In the genomic region with DNA sequence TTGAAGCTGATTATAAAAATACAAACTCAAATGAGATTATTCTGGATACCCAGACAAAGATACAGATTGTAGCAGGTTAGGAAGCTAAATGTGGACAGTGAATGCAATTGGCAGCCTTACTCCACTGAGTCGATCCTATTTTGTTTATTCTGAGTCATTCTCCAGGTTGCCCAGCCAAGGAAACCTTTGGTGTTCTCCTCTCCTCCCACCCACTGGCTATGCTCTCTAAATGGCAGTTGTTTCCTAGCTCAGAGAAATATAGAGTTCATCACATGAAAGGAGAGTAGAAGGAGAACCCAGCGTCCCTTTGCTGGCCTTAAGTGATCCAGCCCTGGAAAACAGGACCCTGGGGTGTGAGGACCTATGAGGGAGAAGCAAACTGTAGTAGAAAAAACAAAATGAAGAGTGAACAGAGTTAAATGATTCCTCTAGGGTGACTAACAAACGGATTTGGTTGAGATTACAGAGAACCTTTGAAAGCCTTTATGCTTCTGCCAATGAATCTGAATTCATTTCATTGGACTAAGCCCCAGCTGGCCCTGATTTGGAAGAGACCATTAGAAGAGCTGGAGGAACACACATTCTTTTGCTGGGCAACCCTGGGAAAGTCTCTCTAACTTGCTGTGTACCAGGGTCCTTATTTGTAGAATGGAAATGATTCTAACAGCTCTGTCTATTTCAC, we compare ENCODE assay signal across 21 cellular contexts.
DNase-seq lines count a peak whose midpoint lies in the region; ATAC-seq, FAIRE-seq and TF ChIP-seq lines count a peak whose summit lies in the region.
"Had no signal": no experiment of that assay in that cellular context is flagged by ENCODE, and none has a peak within 500 bp of the region (broad histone marks: within the 10 kb centered on the region; RNA-seq: fewer than 3 reads in every experiment).

No MANE protein-coding gene starts in this region.

- H3K4me3 ChIP-seq in MG63: no peak overlapping the region
- H3K4me3 ChIP-seq: adrenal gland, uterus had no signal

- peak; percentile 19 for DNase-seq in ACHN
- peak; percentile 61 for DNase-seq in MG63
- peak; percentile 49 for DNase-seq in midbrain (lab: John Stamatoyannopoulos, UW)
- DNase-seq in HTR-8/SVneo (ENCODE audit: insufficient read length, low spot score): no peak
- DNase-seq in GM03348 (ENCODE audit: low spot score): no peak
- no peak for DNase-seq in GM12891 (ENCODE audit: insufficient read length, low spot score)
- DNase-seq: activated CD4-positive, alpha-beta T cell treated with anti-CD3 and anti-CD28 coated beads for 1 hour; activated CD8-positive, alpha-beta memory T cell treated with anti-CD3 and anti-CD28 coated beads, Interleukin-2, amount 10 ng/mL, durations not matched to agents 7 days and 5 days; adrenal gland; CD4-positive, CD25-positive, alpha-beta regulatory T cell; foreskin melanocyte; KG1; NCI-H1092 treated with DMSO at 0.1 percent for 48 hours; NK-92 treated with Interleukin-12 subunit alpha and Interleukin-12 subunit beta, amount 100 ng/mL, for 24 hours; stimulated activated CD4-positive, alpha-beta T cell treated with anti-CD3 and anti-CD28 coated beads, Interleukin-1b, Interleukin-23, amount 100 ng/mL, for 48 hours; stimulated activated naive CD8-positive, alpha-beta T cell treated with anti-CD3 and anti-CD28 coated beads, Interleukin-15, amount 100 ng/mL, for 72 hours; uterus had no signal

- no peaks in the 10 kb centered on the region for H3K36me3 ChIP-seq in MG63
- H3K36me3 ChIP-seq: adrenal gland, uterus had no signal

- FAIRE-seq in HTR-8/SVneo (lab: Jason Lieb, UNC): no peak
- no peak for FAIRE-seq in GM12891 (lab: Jason Lieb, UNC)
- FAIRE-seq: endometrium, H54 had no signal

- no peak for TF ChIP-seq POLR2A in GM12891 (IDR thresholded peaks at IDR 0.05; ENCODE audit: low read depth, low read length)

- H3K9me3 ChIP-seq in MG63: no peaks in the 10 kb centered on the region
- H3K9me3 ChIP-seq: adrenal gland, uterus had no signal

- ATAC-seq in HG03097 (IDR thresholded peaks at IDR 0.05; ENCODE audit: low FRiP score, unreplicated experiment): no peak
- ATAC-seq: activated CD8-positive, alpha-beta memory T cell treated with anti-CD3 and anti-CD28 coated beads, Interleukin-2, amount 10 ng/mL, durations not matched to agents 7 days and 5 days; stimulated activated naive CD8-positive, alpha-beta T cell treated with anti-CD3 and anti-CD28 coated beads, Interleukin-15, amount 100 ng/mL, for 72 hours had no signal

- in situ Hi-C loops in ACHN (cut with HindIII; ENCODE audit: low pct_ligation_motif_present, low pct_unique_long_range_greater_than_20kb, low sequenced_read_pairs): no loop called here

- H3K27ac ChIP-seq in cingulate gyrus (ENCODE audit: low read depth, low read length): peak overlapping the region; percentile 67
- H3K27ac ChIP-seq: adrenal gland, uterus had no signal

- no peaks in the 10 kb centered on the region for H3K27me3 ChIP-seq in MG63
- H3K27me3 ChIP-seq: uterus had no signal

TF ChIP-seq in GM12891, 5 proteins besides CTCF, POLR2A, EP300 and RAD21:
- TF ChIP-seq SPI1 (IDR thresholded peaks at IDR 0.05; ENCODE audit: low read depth, low read length) (no peak), POLR2AphosphoS5 (IDR thresholded peaks at IDR 0.05; ENCODE audit: low read depth, low read length) (no peak)

Comparison
In these comparisons a context has a peak if more than half of its experiments do, and no peak if none do; other contexts are left out.
1. DNase-seq: peak in ACHN (single experiment), MG63 (single experiment) and midbrain (single experiment); none in HTR-8/SVneo (single experiment), GM03348 (single experiment) and GM12891 (single experiment).